In the genomic region with DNA sequence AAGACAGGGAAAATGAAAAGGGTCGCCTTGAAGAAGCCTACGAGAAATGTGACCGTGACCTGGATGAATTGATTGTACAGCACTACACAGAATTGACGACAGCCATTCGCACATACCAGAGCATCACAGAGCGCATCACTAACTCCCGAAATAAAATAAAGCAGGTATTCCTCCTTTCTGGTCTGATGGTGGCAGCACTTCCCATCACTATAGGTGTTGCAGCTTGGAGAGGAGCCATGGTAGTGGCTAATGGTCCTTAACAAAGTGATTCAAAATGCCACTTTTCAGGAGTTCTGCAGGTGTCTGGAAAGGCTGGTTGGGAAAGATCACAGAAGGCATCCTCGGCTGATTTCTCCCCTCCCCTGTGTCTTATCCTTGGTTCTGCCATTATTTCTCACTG, we compare ENCODE assay signal across 1 cellular context.
TF ChIP-seq lines count a peak whose summit lies in the region.

No MANE protein-coding gene starts in this region.

TF ChIP-seq in SK-N-SH, 30 proteins besides CTCF, POLR2A, EP300 and RAD21 (continued from another document):
- TF ChIP-seq, protein P1, sequence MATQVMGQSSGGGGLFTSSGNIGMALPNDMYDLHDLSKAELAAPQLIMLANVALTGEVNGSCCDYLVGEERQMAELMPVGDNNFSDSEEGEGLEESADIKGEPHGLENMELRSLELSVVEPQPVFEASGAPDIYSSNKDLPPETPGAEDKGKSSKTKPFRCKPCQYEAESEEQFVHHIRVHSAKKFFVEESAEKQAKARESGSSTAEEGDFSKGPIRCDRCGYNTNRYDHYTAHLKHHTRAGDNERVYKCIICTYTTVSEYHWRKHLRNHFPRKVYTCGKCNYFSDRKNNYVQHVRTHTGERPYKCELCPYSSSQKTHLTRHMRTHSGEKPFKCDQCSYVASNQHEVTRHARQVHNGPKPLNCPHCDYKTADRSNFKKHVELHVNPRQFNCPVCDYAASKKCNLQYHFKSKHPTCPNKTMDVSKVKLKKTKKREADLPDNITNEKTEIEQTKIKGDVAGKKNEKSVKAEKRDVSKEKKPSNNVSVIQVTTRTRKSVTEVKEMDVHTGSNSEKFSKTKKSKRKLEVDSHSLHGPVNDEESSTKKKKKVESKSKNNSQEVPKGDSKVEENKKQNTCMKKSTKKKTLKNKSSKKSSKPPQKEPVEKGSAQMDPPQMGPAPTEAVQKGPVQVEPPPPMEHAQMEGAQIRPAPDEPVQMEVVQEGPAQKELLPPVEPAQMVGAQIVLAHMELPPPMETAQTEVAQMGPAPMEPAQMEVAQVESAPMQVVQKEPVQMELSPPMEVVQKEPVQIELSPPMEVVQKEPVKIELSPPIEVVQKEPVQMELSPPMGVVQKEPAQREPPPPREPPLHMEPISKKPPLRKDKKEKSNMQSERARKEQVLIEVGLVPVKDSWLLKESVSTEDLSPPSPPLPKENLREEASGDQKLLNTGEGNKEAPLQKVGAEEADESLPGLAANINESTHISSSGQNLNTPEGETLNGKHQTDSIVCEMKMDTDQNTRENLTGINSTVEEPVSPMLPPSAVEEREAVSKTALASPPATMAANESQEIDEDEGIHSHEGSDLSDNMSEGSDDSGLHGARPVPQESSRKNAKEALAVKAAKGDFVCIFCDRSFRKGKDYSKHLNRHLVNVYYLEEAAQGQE (IDR thresholded peaks at IDR 0.05; ENCODE audit: low read depth, low read length), result no peak
- TF ChIP-seq EZH2phosphoT487 (IDR thresholded peaks at IDR 0.05; ENCODE audit: borderline replicate concordance, low read depth), result no peak
- no peak for TF ChIP-seq SIN3A (IDR thresholded peaks at IDR 0.05; ENCODE audit: borderline replicate concordance, low read depth, low read length)
TF ChIP-seq in SK-N-SH: peak in this region for 0.
